1 cellular context compared by ENCODE assay signal in genomic region chr2:2331905-2332280, GRCh38.
TF ChIP-seq lines count a peak whose summit lies in the region.

No MANE protein-coding gene starts in this region.

TF ChIP-seq in neural cell, 6 proteins besides CTCF, POLR2A, EP300 and RAD21 (continued from another document):
- TF ChIP-seq, protein P1, sequence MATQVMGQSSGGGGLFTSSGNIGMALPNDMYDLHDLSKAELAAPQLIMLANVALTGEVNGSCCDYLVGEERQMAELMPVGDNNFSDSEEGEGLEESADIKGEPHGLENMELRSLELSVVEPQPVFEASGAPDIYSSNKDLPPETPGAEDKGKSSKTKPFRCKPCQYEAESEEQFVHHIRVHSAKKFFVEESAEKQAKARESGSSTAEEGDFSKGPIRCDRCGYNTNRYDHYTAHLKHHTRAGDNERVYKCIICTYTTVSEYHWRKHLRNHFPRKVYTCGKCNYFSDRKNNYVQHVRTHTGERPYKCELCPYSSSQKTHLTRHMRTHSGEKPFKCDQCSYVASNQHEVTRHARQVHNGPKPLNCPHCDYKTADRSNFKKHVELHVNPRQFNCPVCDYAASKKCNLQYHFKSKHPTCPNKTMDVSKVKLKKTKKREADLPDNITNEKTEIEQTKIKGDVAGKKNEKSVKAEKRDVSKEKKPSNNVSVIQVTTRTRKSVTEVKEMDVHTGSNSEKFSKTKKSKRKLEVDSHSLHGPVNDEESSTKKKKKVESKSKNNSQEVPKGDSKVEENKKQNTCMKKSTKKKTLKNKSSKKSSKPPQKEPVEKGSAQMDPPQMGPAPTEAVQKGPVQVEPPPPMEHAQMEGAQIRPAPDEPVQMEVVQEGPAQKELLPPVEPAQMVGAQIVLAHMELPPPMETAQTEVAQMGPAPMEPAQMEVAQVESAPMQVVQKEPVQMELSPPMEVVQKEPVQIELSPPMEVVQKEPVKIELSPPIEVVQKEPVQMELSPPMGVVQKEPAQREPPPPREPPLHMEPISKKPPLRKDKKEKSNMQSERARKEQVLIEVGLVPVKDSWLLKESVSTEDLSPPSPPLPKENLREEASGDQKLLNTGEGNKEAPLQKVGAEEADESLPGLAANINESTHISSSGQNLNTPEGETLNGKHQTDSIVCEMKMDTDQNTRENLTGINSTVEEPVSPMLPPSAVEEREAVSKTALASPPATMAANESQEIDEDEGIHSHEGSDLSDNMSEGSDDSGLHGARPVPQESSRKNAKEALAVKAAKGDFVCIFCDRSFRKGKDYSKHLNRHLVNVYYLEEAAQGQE (IDR thresholded peaks at IDR 0.05; ENCODE audit: borderline replicate concordance) = peak; percentile 84
- TF ChIP-seq TAF1 (IDR thresholded peaks at IDR 0.05; ENCODE audit: low read depth) = peak; percentile 91
- TF ChIP-seq SMC3 (conservative IDR thresholded peaks at IDR 0.05; ENCODE audit: poor library complexity) = peak; percentile 65
- peak; percentile 91 for TF ChIP-seq MXI1 (conservative IDR thresholded peaks at IDR 0.05; ENCODE audit: poor library complexity, severe bottlenecking)
